21 cellular contexts compared by ENCODE assay signal in the genomic region with DNA sequence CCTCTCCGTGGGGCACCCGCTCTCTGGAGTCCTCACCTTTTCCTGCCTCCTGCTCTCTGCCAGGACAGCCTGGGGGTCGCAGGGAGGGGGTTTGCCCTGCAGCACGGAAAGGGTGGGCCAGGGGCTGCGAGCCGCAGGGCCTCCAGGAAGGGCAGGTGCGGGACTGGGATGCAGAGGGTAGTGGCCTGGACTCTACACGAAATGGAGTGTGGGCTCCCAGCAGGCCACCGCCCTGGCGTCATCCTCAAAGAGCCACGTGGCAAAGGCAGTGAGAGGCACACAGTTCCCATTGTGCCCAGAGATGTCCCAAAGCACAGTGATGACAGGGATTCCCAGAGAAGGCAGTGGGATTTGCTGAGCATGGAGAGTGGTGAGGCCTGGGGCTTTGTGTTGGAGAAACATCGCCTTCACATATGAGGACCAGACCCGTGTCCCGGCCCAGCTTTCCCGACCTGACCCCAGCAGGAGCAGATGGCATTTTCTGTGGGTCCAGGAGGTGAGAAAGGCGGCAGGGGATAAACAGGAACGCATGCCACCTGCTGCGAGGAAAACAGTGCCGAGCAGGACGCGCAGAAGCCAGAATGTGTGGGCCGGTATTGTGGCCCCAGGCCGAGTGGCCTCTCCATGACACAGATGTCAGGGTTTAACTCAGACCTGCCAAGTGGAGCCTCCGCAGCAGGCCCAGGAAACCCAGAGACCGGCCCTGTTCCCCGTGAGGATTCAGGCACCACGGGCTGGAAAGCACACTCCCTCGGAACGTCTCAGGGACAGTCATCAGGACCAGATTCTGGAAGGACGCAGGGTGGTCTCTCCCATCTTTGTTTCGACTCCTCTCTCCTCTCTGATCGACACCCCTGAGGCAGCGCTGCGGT.
DNase-seq lines count a peak whose midpoint lies in the region; ATAC-seq, FAIRE-seq and TF ChIP-seq lines count a peak whose summit lies in the region.
"Had no signal": no experiment of that assay in that cellular context is flagged by ENCODE, and none has a peak within 500 bp of the region (broad histone marks: within the 10 kb centered on the region; RNA-seq: fewer than 3 reads in every experiment).

No MANE protein-coding gene starts in this region.

- no peak for FAIRE-seq in H1 (lab: Jason Lieb, UNC)
- no peak for FAIRE-seq in kidney (lab: Jason Lieb, UNC)
- FAIRE-seq: D721Med, G401.6, GM12891 had no signal

- H2BK12ac ChIP-seq in H1 (ENCODE audit: low read depth, low read length): no peak overlapping the region

- no peak overlapping the region for H4K5ac ChIP-seq in H1 (ENCODE audit: insufficient read length, low read depth, low read length)

- H3K27ac ChIP-seq in left ventricle myocardium inferior (replicated peaks) (no peak overlapping the region), H1 (ENCODE audit: low read depth, low read length) (no peak overlapping the region), kidney (ENCODE audit: low read depth in 2 of 2, low read length in 2 of 2) (no peak overlapping the region), adrenal gland (no peak overlapping the region)
- H3K27ac ChIP-seq: 22Rv1, GM23248, HL-60 had no signal

- no peak overlapping the region for H2BK20ac ChIP-seq in H1 (ENCODE audit: low read length)

- peaks cover 0 to 6% of the 10 kb centered on the region in 2 experiments for H4K20me1 ChIP-seq in H1 (replicated peaks in 1 of 2; ENCODE audit: control insufficient read depth in 1 of 2, insufficient read depth in 2 of 2, low read length in 2 of 2)

- H3K4ac ChIP-seq in H1 (replicated peaks; ENCODE audit: insufficient read length, low read depth, low read length): no peak overlapping the region

- 93% methylated on average over 31 of the region's 34 CpGs; no CpG with 5 or more reads in 1 of the 2 experiments for WGBS in H1 (ENCODE audit: extremely low coverage in 1 of 2, insufficient coverage in 1 of 2, insufficient read length in 1 of 2, insufficient replicate concordance in 2 of 2, low coverage in 1 of 2, low lambda C conversion rate in 2 of 2, missing lambda C conversion rate in 1 of 2), 2 experiments
- WGBS in adrenal gland, 4 donors: 68 to 83% (median 76%) methylated on average over 14 to 34 of the region's 34 CpGs

- H3K4me1 ChIP-seq in left ventricle myocardium inferior: no peaks in the 10 kb centered on the region
- H3K4me1 ChIP-seq in H1 (replicated peaks in 1 of 4; ENCODE audit: control insufficient read depth in 3 of 4, insufficient read depth in 4 of 4, low read length in 3 of 4): no peaks in the 10 kb centered on the region
- H3K4me1 ChIP-seq in kidney (ENCODE audit: control insufficient read depth in 1 of 2, insufficient read depth in 1 of 2, low read depth in 1 of 2, low read length in 2 of 2): no peaks in the 10 kb centered on the region
- H3K4me1 ChIP-seq in adrenal gland (replicated peaks in 1 of 2): no peaks in the 10 kb centered on the region

- no peaks in the 10 kb centered on the region for H3K4me1 Mint-ChIP-seq in stimulated activated memory B cell treated with anti-CD40 and anti-IgM and Interleukin-4, amounts not matched to agents 10 μg/mL and 1 μg/mL and 100 μg/mL, for 72 hours
- H3K4me1 Mint-ChIP-seq: CD14-positive monocyte had no signal

- H3K36me3 ChIP-seq in left ventricle myocardium inferior (no peaks in the 10 kb centered on the region), H1 (ENCODE audit: control insufficient read depth in 2 of 4, insufficient read depth in 4 of 4, low read length in 3 of 4) (no peaks in the 10 kb centered on the region; a peak in 1 of 8 replicates), kidney (ENCODE audit: control insufficient read depth in 1 of 2, insufficient read depth in 2 of 2, low read length in 2 of 2) (no peaks in the 10 kb centered on the region), adrenal gland (replicated peaks in 1 of 2) (no peaks in the 10 kb centered on the region)

- no peaks in the 10 kb centered on the region for H3K23me2 ChIP-seq in H1 (ENCODE audit: low read depth, low read length)

- H3K27me3 Mint-ChIP-seq in stimulated activated memory B cell treated with anti-CD40 and anti-IgM and Interleukin-4, amounts not matched to agents 10 μg/mL and 1 μg/mL and 100 μg/mL, for 72 hours: no peaks in the 10 kb centered on the region

- no peak overlapping the region for H2BK5ac ChIP-seq in H1 (ENCODE audit: low read depth, low read length)

- H3K23ac ChIP-seq in H1 (ENCODE audit: insufficient read length): no peak overlapping the region

- TF ChIP-seq CTCF in left ventricle myocardium inferior (IDR thresholded peaks at IDR 0.05; ENCODE audit: borderline replicate concordance) (no peak), H1 (IDR thresholded peaks at IDR 0.05; ENCODE audit: control extremely low read depth in 1 of 3, insufficient read depth in 1 of 3, low read depth in 1 of 3, low read length in 3 of 3) (no peak), kidney (IDR thresholded peaks at IDR 0.05; ENCODE audit: borderline replicate concordance, extremely low read depth, insufficient read depth) (no peak), adrenal gland (IDR thresholded peaks at IDR 0.05) (no peak)

- peaks cover 33% of the 10 kb centered on the region for H3K27me3 ChIP-seq in left ventricle myocardium inferior (ENCODE audit: low read depth)
- no peaks in the 10 kb centered on the region; a peak in 2 of 7 replicates for H3K27me3 ChIP-seq in H1 (replicated peaks in 1 of 4; ENCODE audit: control insufficient read depth in 3 of 4, extremely low read depth in 1 of 4, insufficient read depth in 3 of 4, low read length in 3 of 4)
- H3K27me3 ChIP-seq in adrenal gland: no peaks in the 10 kb centered on the region

- H2BK120ac ChIP-seq in H1 (replicated peaks; ENCODE audit: low read depth, low read length): no peak overlapping the region

- H3K79me1 ChIP-seq in H1 (ENCODE audit: low read depth, low read length): no peaks in the 10 kb centered on the region

- CTCF ChIA-PET in H1 (lab: Charles Lee; ENCODE audit: partially characterized antibody): no interaction called here

- no peak overlapping the region for H3K27ac Mint-ChIP-seq in stimulated activated memory B cell treated with anti-CD40 and anti-IgM and Interleukin-4, amounts not matched to agents 10 μg/mL and 1 μg/mL and 100 μg/mL, for 72 hours
- H3K27ac Mint-ChIP-seq: CD14-positive monocyte; CD8-positive, alpha-beta T cell had no signal

- H2BK15ac ChIP-seq in H1 (ENCODE audit: low read length): no peak overlapping the region

- H3K4me3 Mint-ChIP-seq in stimulated activated memory B cell treated with anti-CD40 and anti-IgM and Interleukin-4, amounts not matched to agents 10 μg/mL and 1 μg/mL and 100 μg/mL, for 72 hours: no peak overlapping the region
- H3K4me3 Mint-ChIP-seq: CD14-positive monocyte; CD8-positive, alpha-beta T cell had no signal

- H3K4me2 ChIP-seq in H1 (ENCODE audit: insufficient read depth in 1 of 2, low read depth in 2 of 2, low read length in 2 of 2): no peak overlapping the region

- no peak overlapping the region for H2AK5ac ChIP-seq in H1 (ENCODE audit: low read depth, low read length)

- H4K8ac ChIP-seq in H1 (ENCODE audit: extremely low read depth, insufficient read depth, low read length): no peak overlapping the region

- peaks cover 20% of the 10 kb centered on the region for H3K9me3 Mint-ChIP-seq in stimulated activated memory B cell treated with anti-CD40 and anti-IgM and Interleukin-4, amounts not matched to agents 10 μg/mL and 1 μg/mL and 100 μg/mL, for 72 hours

- H3K14ac ChIP-seq in H1 (ENCODE audit: insufficient read length): no peak overlapping the region

- no peak overlapping the region for H3K9ac ChIP-seq in H1 (replicated peaks in 1 of 4; ENCODE audit: extremely low read depth in 1 of 4, low read depth in 3 of 4, low read length in 3 of 4)
- no peak overlapping the region for H3K9ac ChIP-seq in kidney (ENCODE audit: low read length in 2 of 2)
- H3K9ac ChIP-seq: GM23248 had no signal

- no peak for TF ChIP-seq RAD21 in H1 (IDR thresholded peaks at IDR 0.05 in 1 of 2, conservative IDR thresholded peaks at IDR 0.05 in 1 of 2; ENCODE audit: low read depth in 2 of 2, low read length in 2 of 2)

- H3K18ac ChIP-seq in H1 (ENCODE audit: extremely low read depth, low read length): no peak overlapping the region

- no peaks in the 10 kb centered on the region for H3K79me2 ChIP-seq in H1 (ENCODE audit: control insufficient read depth in 1 of 2, insufficient read depth in 2 of 2, low read length in 2 of 2)

- peak overlapping the region; percentile 51; the same call in 1 of the 2 replicates for H2AFZ ChIP-seq in H1 (ENCODE audit: low read length)
- H2AFZ ChIP-seq: GM23248 had no signal

- H3K56ac ChIP-seq in H1 (replicated peaks; ENCODE audit: insufficient read length, low read depth, low read length): no peak overlapping the region

- no peak for TF ChIP-seq EP300 in H1 (IDR thresholded peaks at IDR 0.05; ENCODE audit: borderline replicate concordance in 1 of 2, low read depth in 2 of 2, low read length in 2 of 2)

- peak; percentile 46 for ATAC-seq in Right ventricle myocardium inferior
- peak; percentile 24 for ATAC-seq in stimulated activated memory B cell treated with anti-CD40 and anti-IgM and Interleukin-4, amounts not matched to agents 10 μg/mL and 1 μg/mL and 100 μg/mL, for 72 hours
- no peak for ATAC-seq in HG02798 (IDR thresholded peaks at IDR 0.05; ENCODE audit: poor library complexity, unreplicated experiment)
- ATAC-seq: CD8-positive, alpha-beta T cell; HCT116 had no signal

- H3K9me3 ChIP-seq in left ventricle myocardium inferior (replicated peaks): peaks cover 15% of the 10 kb centered on the region
- no peaks in the 10 kb centered on the region for H3K9me3 ChIP-seq in H1 (ENCODE audit: insufficient read depth in 2 of 2, low read depth in 1 of 2, low read length in 1 of 2)
- H3K9me3 ChIP-seq in kidney (ENCODE audit: control insufficient read depth in 1 of 2, low read length in 2 of 2): peaks cover 3 to 4% of the 10 kb centered on the region in 2 donors
- no peaks in the 10 kb centered on the region for H3K9me3 ChIP-seq in adrenal gland (replicated peaks in 1 of 3)

- H4K91ac ChIP-seq in H1 (replicated peaks; ENCODE audit: insufficient read length, low read length): no peak overlapping the region

- H3K4me3 ChIP-seq in left ventricle myocardium inferior: no peak overlapping the region
- no peak overlapping the region for H3K4me3 ChIP-seq in H1 (ENCODE audit: extremely low read depth in 1 of 4, insufficient read depth in 2 of 4, low read depth in 3 of 4, low read length in 4 of 4)
- H3K4me3 ChIP-seq in kidney (ENCODE audit: low read length in 2 of 2): no peak overlapping the region
- H3K4me3 ChIP-seq in adrenal gland: no peak overlapping the region
- H3K4me3 ChIP-seq: GM23248 had no signal

- DNase-seq in Right ventricle myocardium inferior (ENCODE audit: missing footprints): no peak
- DNase-seq in left ventricle myocardium inferior: no peak
- DNase-seq in H1 (ENCODE audit: low read depth in 1 of 2, low spot score in 2 of 2): no peak
- peak; percentile 50 for DNase-seq in kidney
- DNase-seq in adrenal gland: no peak
- no peak for DNase-seq in MV-4-11 (lab: John Stamatoyannopoulos, UW)
- DNase-seq: CD8-positive, alpha-beta T cell; COR-L47; DMS153; DMS79 treated with DMSO at 0.1 percent for 48 hours; EL; GM23248 had no signal

- POLR2A ChIA-PET in H1 (lab: Charles Lee; ENCODE audit: partially characterized antibody): no interaction called here

- H3K36me3 Mint-ChIP-seq in stimulated activated memory B cell treated with anti-CD40 and anti-IgM and Interleukin-4, amounts not matched to agents 10 μg/mL and 1 μg/mL and 100 μg/mL, for 72 hours: no peaks in the 10 kb centered on the region
- H3K36me3 Mint-ChIP-seq: CD14-positive monocyte; CD8-positive, alpha-beta T cell had no signal

- TF ChIP-seq POLR2A in H1 (IDR thresholded peaks at IDR 0.05; ENCODE audit: control extremely low read depth in 1 of 2, low read depth in 2 of 2, low read length in 2 of 2) (no peak), adrenal gland (IDR thresholded peaks at IDR 0.05) (no peak)

- intact Hi-C loops in Right ventricle myocardium inferior (cut with DNase I): no loop called here
- intact Hi-C loops in left ventricle myocardium inferior (cut with micrococcal nuclease): no loop called here
- intact Hi-C loops in kidney (cut with DNase I): no loop called here
- intact Hi-C loops in adrenal gland (cut with DNase I): loop anchor here in 1 of 2 donors (2.0 kb wide), 1 partner anchor 47 kb away; no protein-coding TSS in a partner anchor
